Comparison of ENCODE assay signal across 1 cellular context in genomic region chr14:91173221-91173670, GRCh38.
TF ChIP-seq lines count a peak whose summit lies in the region.

No MANE protein-coding gene starts in this region.

TF ChIP-seq in HEK293, 187 proteins besides CTCF, POLR2A, EP300 and RAD21 (continued from another document):
- no peak for TF ChIP-seq PRDM2 (tag by site-specific recombination; IDR thresholded peaks at IDR 0.05; ENCODE audit: borderline replicate concordance)
- TF ChIP-seq ZNF239 (tag by site-specific recombination; IDR thresholded peaks at IDR 0.05): peak; percentile 88
- no peak for TF ChIP-seq ZNF670 (tag by site-specific recombination; IDR thresholded peaks at IDR 0.05; ENCODE audit: low read depth)
- peak; percentile 68; the same call in 1 of the 2 replicates for TF ChIP-seq SCRT2 (tag by site-specific recombination; IDR thresholded peaks at IDR 0.05)
- TF ChIP-seq ZNF391 (tag by site-specific recombination; IDR thresholded peaks at IDR 0.05; ENCODE audit: borderline replicate concordance, low read depth): peak; percentile 40; the same call in 1 of the 2 replicates
- TF ChIP-seq ZNF488 (tag by site-specific recombination; IDR thresholded peaks at IDR 0.05): no peak
- TF ChIP-seq ZNF654 (tag by site-specific recombination; IDR thresholded peaks at IDR 0.05; ENCODE audit: low read depth): peak; percentile 97
- no peak for TF ChIP-seq ZNF175 (tag by site-specific recombination; IDR thresholded peaks at IDR 0.05)
TF ChIP-seq in HEK293: peak in this region for 9.
